In genomic region chr15:62888628-62889027, GRCh38 we compare ENCODE assay signal across 27 cellular contexts.
DNase-seq lines count a peak whose midpoint lies in the region; ATAC-seq and TF ChIP-seq lines count a peak whose summit lies in the region.
"Had no signal": no experiment of that assay in that cellular context is flagged by ENCODE, and none has a peak within 500 bp of the region (broad histone marks: within the 10 kb centered on the region; RNA-seq: fewer than 3 reads in every experiment).

No MANE protein-coding gene starts in this region.

- TF ChIP-seq POLR2A in body of pancreas (IDR thresholded peaks at IDR 0.05), result no peak

- no peaks in the 10 kb centered on the region for H4K20me1 ChIP-seq in osteoblast (ENCODE audit: insufficient read depth, low read length)

- no peak overlapping the region for H3K4me2 ChIP-seq in osteoblast (ENCODE audit: insufficient read depth, low read length)
- H3K4me2 ChIP-seq: GM23338 had no signal

- 71 to 92% methylated on average over 3 of the region's 3 CpGs for WGBS in body of pancreas, 2 donors

- intact Hi-C loops in body of pancreas (cut with DNase I), result no loop called here

- peak; percentile 66 for ATAC-seq in foreskin keratinocyte
- ATAC-seq in body of pancreas, result no peak
- no peak for ATAC-seq in GM21381 (IDR thresholded peaks at IDR 0.05; ENCODE audit: unreplicated experiment)
- ATAC-seq: GM23338, K562, pancreas had no signal

- TF ChIP-seq CTCF in foreskin keratinocyte (conservative IDR thresholded peaks at IDR 0.05), result no peak
- TF ChIP-seq CTCF in osteoblast (IDR thresholded peaks at IDR 0.05; ENCODE audit: extremely low read depth, low read depth, low read length), result no peak
- no peak for TF ChIP-seq CTCF in body of pancreas (IDR thresholded peaks at IDR 0.05)

- H3K79me2 ChIP-seq in osteoblast (ENCODE audit: insufficient read depth, low read length), result no peaks in the 10 kb centered on the region

- H3K4me3 ChIP-seq in osteoblast (ENCODE audit: insufficient read depth, low read length) (no peak overlapping the region), body of pancreas (no peak overlapping the region)
- H3K4me3 ChIP-seq: GM23338, heart right ventricle, K562, pancreas had no signal

- H3K27me3 ChIP-seq in foreskin keratinocyte, result no peaks in the 10 kb centered on the region
- H3K27me3 ChIP-seq in osteoblast (ENCODE audit: insufficient read depth, low read length), result no peaks in the 10 kb centered on the region
- no peaks in the 10 kb centered on the region for H3K27me3 ChIP-seq in body of pancreas
- H3K27me3 ChIP-seq: heart right ventricle, pancreas had no signal

- H3K36me3 ChIP-seq in osteoblast (ENCODE audit: insufficient read depth, low read length), result no peaks in the 10 kb centered on the region
- H3K36me3 ChIP-seq in body of pancreas (replicated peaks in 1 of 2; ENCODE audit: insufficient read depth in 1 of 2, low read depth in 2 of 2), result no peaks in the 10 kb centered on the region
- H3K36me3 ChIP-seq: heart right ventricle, pancreas had no signal

- H3K27ac ChIP-seq in foreskin keratinocyte, result no peak overlapping the region
- H3K27ac ChIP-seq in osteoblast (ENCODE audit: low read depth, low read length), result peak overlapping the region; percentile 74
- H3K27ac ChIP-seq in body of pancreas, result peak overlapping the region in 2 of 4 donors; percentile 88 to 91
- H3K27ac ChIP-seq: heart right ventricle had no signal

- peak; percentile 23 for DNase-seq in EL
- peak; percentile 47 for DNase-seq in RKO (ENCODE audit: low spot score)
- peak in 1 of 2 donors; percentile 23 for DNase-seq in foreskin keratinocyte
- no peak for DNase-seq in osteoblast (ENCODE audit: insufficient read length, low spot score, missing footprints)
- DNase-seq in body of pancreas, result no peak
- DNase-seq in UCSD-AML1 (lab: John Stamatoyannopoulos, UW; ENCODE audit: unreplicated experiment), result no peak
- no peak for DNase-seq in NCI-H524 (lab: John Stamatoyannopoulos, UW)
- DNase-seq: activated CD4-positive, alpha-beta T cell treated with anti-CD3 and anti-CD28 coated beads, Interleukin-2, amount 10 ng/mL, durations not matched to agents 7 days and 5 days; activated CD8-positive, alpha-beta memory T cell treated with anti-CD3 and anti-CD28 coated beads, Interleukin-2, amount 50 U/mL, for 4 hours; anterior cingulate cortex; CD4-positive, alpha-beta memory T cell; central memory CD4-positive, alpha-beta T cell; dermis blood vessel endothelial cell; DMS 273 treated with DMSO at 0.1 percent for 48 hours; heart right ventricle; mesendoderm; MM.1S; naive B cell; NCI-H1436; NCI-H446 treated with DMSO at 0.1 percent for 48 hours; pancreas; RPMI8226; stimulated activated CD4-positive, alpha-beta T cell treated with anti-CD3 and anti-CD28 coated beads, Interleukin-4, amount 100 ng/mL, for 4 hours; stimulated activated naive CD4-positive, alpha-beta T cell had no signal

- no peak overlapping the region for H2AFZ ChIP-seq in osteoblast (ENCODE audit: low read length)

- no peaks in the 10 kb centered on the region for H3K9me3 ChIP-seq in osteoblast (ENCODE audit: low read depth, low read length)
- H3K9me3 ChIP-seq in body of pancreas, result no peaks in the 10 kb centered on the region
- H3K9me3 ChIP-seq: heart right ventricle, pancreas had no signal

- H3K4me1 ChIP-seq in foreskin keratinocyte (peaks cover 4% of the 10 kb centered on the region), osteoblast (ENCODE audit: insufficient read depth, low read length) (peaks cover 37% of the 10 kb centered on the region), body of pancreas (peaks cover 53% of the 10 kb centered on the region)

Comparison
In these comparisons a context has a peak if more than half of its experiments do, and no peak if none do; other contexts are left out.
1. DNase-seq: peak in EL (single experiment) and RKO (single experiment); none in osteoblast (single experiment), body of pancreas (0 of 4), UCSD-AML1 (single experiment) and NCI-H524 (0 of 2).